In the genomic region with DNA sequence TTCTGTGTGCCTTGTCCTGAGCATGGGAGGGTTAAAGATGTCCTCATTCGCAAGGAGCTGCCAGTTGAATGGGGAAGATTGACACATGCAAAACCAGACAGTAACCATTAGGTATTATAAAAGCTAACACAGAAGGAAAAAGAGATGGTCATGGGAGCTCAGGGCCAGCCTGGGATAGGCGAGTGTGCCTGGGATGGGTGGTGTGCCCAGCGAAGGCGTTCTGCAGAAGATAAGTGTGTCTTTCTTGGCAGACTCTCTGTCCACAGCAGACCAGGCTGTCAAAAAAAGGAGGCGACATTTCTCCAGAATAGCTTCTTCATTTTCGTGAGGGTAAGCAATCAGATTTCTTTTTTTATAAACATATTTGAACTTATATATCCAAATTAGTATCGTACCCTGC, we compare ENCODE assay signal across 29 cellular contexts.
"Had no signal": no experiment of that assay in that cellular context is flagged by ENCODE, and none has a peak within 500 bp of the region (broad histone marks: within the 10 kb centered on the region; RNA-seq: fewer than 3 reads in every experiment).

No MANE protein-coding gene starts in this region.

- H3K9me3 ChIP-seq: esophagus squamous epithelium had no signal

- DNase-seq: activated CD4-positive, alpha-beta memory T cell treated with anti-CD3 and anti-CD28 coated beads, Interleukin-2, amount 10 ng/mL, durations not matched to agents 7 days and 5 days; activated CD4-positive, alpha-beta T cell treated with anti-CD3 and anti-CD28 coated beads for 36 hours; activated CD4-positive, alpha-beta T cell treated with anti-CD3 and anti-CD28 coated beads, Interleukin-2, amount 10 ng/mL, durations not matched to agents 24 days and 14 days; activated CD4-positive, alpha-beta T cell treated with anti-CD3 and anti-CD28 coated beads, Interleukin-2, amount 50 U/mL, for 4 hours; activated CD4-positive, CD25-positive, alpha-beta regulatory T cell; activated CD4-positive, CD25-positive, alpha-beta regulatory T cell treated with anti-CD3 and anti-CD28 coated beads, Interleukin-2, amount 50 U/mL, for 72 hours; activated effector memory CD4-positive, alpha-beta T cell treated with anti-CD3 and anti-CD28 coated beads, Interleukin-2, amount 50 U/mL, for 16 hours; activated naive CD4-positive, alpha-beta T cell treated with anti-CD3 and anti-CD28 coated beads, Interleukin-2, amount 10 ng/mL, durations not matched to agents 7 days and 5 days; activated naive CD8-positive, alpha-beta T cell treated with anti-CD3 and anti-CD28 coated beads, Interleukin-2, amount 10 ng/mL, durations not matched to agents 7 days and 5 days; activated T-cell treated with anti-CD3 and anti-CD28 coated beads, Interleukin-2, amount 50 U/mL, for 4 hours; amniotic stem cell; anterior cingulate cortex; brain microvascular endothelial cell; caudate nucleus; cortex of kidney; dermis blood vessel endothelial cell; effector CD4-positive, alpha-beta T cell; effector memory CD8-positive, alpha-beta T cell; esophagus squamous epithelium; foreskin melanocyte; head of caudate nucleus; T-helper 2 cell had no signal

- H3K27me3 ChIP-seq: brain microvascular endothelial cell, esophagus squamous epithelium had no signal

- H3K27me3 Mint-ChIP-seq: activated CD4-positive, alpha-beta memory T cell treated with anti-CD3 and anti-CD28 coated beads, Interleukin-2, amount 10 ng/mL, durations not matched to agents 7 days and 5 days; activated CD4-positive, alpha-beta T cell treated with anti-CD3 and anti-CD28 coated beads for 36 hours; activated CD4-positive, alpha-beta T cell treated with anti-CD3 and anti-CD28 coated beads, Interleukin-2, amount 10 ng/mL, durations not matched to agents 24 days and 14 days; activated naive CD4-positive, alpha-beta T cell treated with anti-CD3 and anti-CD28 coated beads, Interleukin-2, amount 10 ng/mL, durations not matched to agents 7 days and 5 days; activated naive CD8-positive, alpha-beta T cell treated with anti-CD3 and anti-CD28 coated beads, Interleukin-2, amount 10 ng/mL, durations not matched to agents 7 days and 5 days; effector memory CD8-positive, alpha-beta T cell had no signal

- H3K9me3 Mint-ChIP-seq: activated CD4-positive, alpha-beta memory T cell treated with anti-CD3 and anti-CD28 coated beads, Interleukin-2, amount 10 ng/mL, durations not matched to agents 7 days and 5 days; activated CD4-positive, alpha-beta T cell treated with anti-CD3 and anti-CD28 coated beads, Interleukin-2, amount 10 ng/mL, durations not matched to agents 24 days and 14 days; activated naive CD4-positive, alpha-beta T cell treated with anti-CD3 and anti-CD28 coated beads, Interleukin-2, amount 10 ng/mL, durations not matched to agents 7 days and 5 days; activated naive CD4-positive, alpha-beta T cell treated with anti-CD3 and anti-CD28 coated beads, Interleukin-2, amount 50 U/mL, for 72 hours; activated naive CD8-positive, alpha-beta T cell treated with anti-CD3 and anti-CD28 coated beads, Interleukin-2, amount 10 ng/mL, durations not matched to agents 7 days and 5 days; activated T-cell treated with anti-CD3 and anti-CD28 coated beads, Interleukin-2, amount 50 U/mL, for 4 hours; activated T-helper 2 cell treated with anti-CD3 and anti-CD28 coated beads, Interferon-gamma antibody, Interleukin-2, Interleukin-4, amounts not matched to agents 10 μg/mL and 5 μg/mL and 100 μg/mL, durations not matched to agents 14 hours and 24 hours and 36 hours; effector memory CD8-positive, alpha-beta T cell had no signal

- H3K4me3 Mint-ChIP-seq: activated CD4-positive, alpha-beta memory T cell treated with anti-CD3 and anti-CD28 coated beads, Interleukin-2, amount 10 ng/mL, durations not matched to agents 7 days and 5 days; activated CD4-positive, alpha-beta T cell treated with anti-CD3 and anti-CD28 coated beads for 36 hours; activated CD4-positive, alpha-beta T cell treated with anti-CD3 and anti-CD28 coated beads, Interleukin-2, amount 10 ng/mL, durations not matched to agents 24 days and 14 days; activated naive CD4-positive, alpha-beta T cell treated with anti-CD3 and anti-CD28 coated beads, Interleukin-2, amount 10 ng/mL, durations not matched to agents 7 days and 5 days; activated naive CD8-positive, alpha-beta T cell treated with anti-CD3 and anti-CD28 coated beads, Interleukin-2, amount 10 ng/mL, durations not matched to agents 7 days and 5 days; activated T-cell treated with anti-CD3 and anti-CD28 coated beads, Interleukin-2, amount 50 U/mL, for 4 hours; effector memory CD8-positive, alpha-beta T cell had no signal

- ATAC-seq: activated CD4-positive, alpha-beta T cell treated with anti-CD3 and anti-CD28 coated beads for 36 hours; activated naive CD4-positive, alpha-beta T cell treated with anti-CD3 and anti-CD28 coated beads, Interleukin-2, amount 50 U/mL, for 72 hours; activated T-cell treated with anti-CD3 and anti-CD28 coated beads, Interleukin-2, amount 50 U/mL, for 4 hours; effector memory CD8-positive, alpha-beta T cell had no signal

- H3K36me3 ChIP-seq: brain microvascular endothelial cell, esophagus squamous epithelium had no signal

- H3K27ac Mint-ChIP-seq: activated CD4-positive, alpha-beta memory T cell treated with anti-CD3 and anti-CD28 coated beads, Interleukin-2, amount 10 ng/mL, durations not matched to agents 7 days and 5 days; activated CD4-positive, alpha-beta T cell treated with anti-CD3 and anti-CD28 coated beads for 36 hours; activated CD4-positive, alpha-beta T cell treated with anti-CD3 and anti-CD28 coated beads, Interleukin-2, amount 10 ng/mL, durations not matched to agents 24 days and 14 days; activated naive CD4-positive, alpha-beta T cell treated with anti-CD3 and anti-CD28 coated beads, Interleukin-2, amount 10 ng/mL, durations not matched to agents 7 days and 5 days; activated naive CD4-positive, alpha-beta T cell treated with anti-CD3 and anti-CD28 coated beads, Interleukin-2, amount 50 U/mL, for 72 hours; activated naive CD8-positive, alpha-beta T cell treated with anti-CD3 and anti-CD28 coated beads, Interleukin-2, amount 10 ng/mL, durations not matched to agents 7 days and 5 days; activated T-helper 2 cell treated with anti-CD3 and anti-CD28 coated beads, Interferon-gamma antibody, Interleukin-2, Interleukin-4, amounts not matched to agents 10 μg/mL and 5 μg/mL and 100 μg/mL, durations not matched to agents 14 hours and 24 hours and 36 hours; effector memory CD8-positive, alpha-beta T cell had no signal

- H3K27ac ChIP-seq: brain microvascular endothelial cell, epithelial cell of prostate, esophagus squamous epithelium had no signal

- H3K4me3 ChIP-seq: esophagus squamous epithelium had no signal

- FAIRE-seq: astrocyte, colon, endometrium, endothelial cell of umbilical vein had no signal
